ENCODE assay signal across 8 cellular contexts in genomic region chr15:65530318-65531111, GRCh38. TPM values are rescaled to one million over a fixed set of nuclear protein-coding genes. Genes with fewer than 3 reads are reported as not detected.
DNase-seq lines count a peak whose midpoint lies in the region; ATAC-seq and TF ChIP-seq lines count a peak whose summit lies in the region.

HACD3 (plus strand) TSS chr15:65530463; CDS start chr15:65530632, 169 bp downstream.

- peaks cover 5% of the 10 kb centered on the region for H3K36me3 Mint-ChIP-seq in nephron (ENCODE audit: low read depth)
- peaks cover 26% of the 10 kb centered on the region for H3K36me3 Mint-ChIP-seq in stimulated activated naive CD8-positive, alpha-beta T cell treated with anti-CD3 and anti-CD28 coated beads, Interleukin-15, Interleukin-2, amounts not matched to agents 100 ng/mL and 50 ng/mL, for 24 hours (ENCODE audit: low read depth)

- no peaks in the 10 kb centered on the region for H3K9me3 ChIP-seq in RWPE2 (ENCODE audit: severe bottlenecking)

- peaks cover 35% of the 10 kb centered on the region for H3K4me1 Mint-ChIP-seq in nephron
- H3K4me1 Mint-ChIP-seq in stimulated activated naive CD8-positive, alpha-beta T cell treated with anti-CD3 and anti-CD28 coated beads, Interleukin-15, Interleukin-2, amounts not matched to agents 100 ng/mL and 50 ng/mL, for 24 hours (ENCODE audit: low read depth), result peaks cover 39% of the 10 kb centered on the region

- H3K4me1 ChIP-seq in RWPE2 (ENCODE audit: insufficient read depth, poor library complexity, severe bottlenecking), result peaks cover 36% of the 10 kb centered on the region

- H3K27me3 ChIP-seq in RWPE2 (ENCODE audit: insufficient read depth, poor library complexity, severe bottlenecking), result no peaks in the 10 kb centered on the region

- DNase-seq in DMS79 (lab: John Stamatoyannopoulos, UW), result peak; percentile 46
- DNase-seq in LNCaP clone FGC (ENCODE audit: low read depth), result no peak
- DNase-seq in RWPE2 (ENCODE audit: low spot score), result peak; percentile 86
- DNase-seq in activated T-helper 9 cell treated with anti-CD3 and anti-CD28 coated beads, Interleukin-2, amount 50 U/mL, for 16 hours (ENCODE audit: low read depth), result peak; percentile 88
- peak; percentile 68 for DNase-seq in fibroblast of the aortic adventitia (ENCODE audit: low read depth)

- H3K9me3 Mint-ChIP-seq in nephron, result no peaks in the 10 kb centered on the region
- no peaks in the 10 kb centered on the region for H3K9me3 Mint-ChIP-seq in stimulated activated naive CD8-positive, alpha-beta T cell treated with anti-CD3 and anti-CD28 coated beads, Interleukin-15, Interleukin-2, amounts not matched to agents 100 ng/mL and 50 ng/mL, for 24 hours

- no peaks in the 10 kb centered on the region for H3K27me3 Mint-ChIP-seq in nephron (ENCODE audit: low read depth)
- no peaks in the 10 kb centered on the region for H3K27me3 Mint-ChIP-seq in stimulated activated naive CD8-positive, alpha-beta T cell treated with anti-CD3 and anti-CD28 coated beads, Interleukin-15, Interleukin-2, amounts not matched to agents 100 ng/mL and 50 ng/mL, for 24 hours

- H3K4me3 Mint-ChIP-seq in nephron, result peak within 1 kb of the TSS; percentile 89 to 96 (median 91)
- peak within 1 kb of the TSS; percentile 86 for H3K4me3 Mint-ChIP-seq in stimulated activated naive CD8-positive, alpha-beta T cell treated with anti-CD3 and anti-CD28 coated beads, Interleukin-15, Interleukin-2, amounts not matched to agents 100 ng/mL and 50 ng/mL, for 24 hours

- peaks cover 10% of the 10 kb centered on the region for H3K36me3 ChIP-seq in RWPE2 (ENCODE audit: low read depth)

- no peak for TF ChIP-seq CTCF in LNCaP clone FGC (IDR thresholded peaks at IDR 0.05; ENCODE audit: control insufficient read depth, extremely low read depth, insufficient read depth)
- no peak for TF ChIP-seq CTCF in RWPE2 (IDR thresholded peaks at IDR 0.05; ENCODE audit: poor library complexity, severe bottlenecking)
- no peak for TF ChIP-seq CTCF in fibroblast of the aortic adventitia (IDR thresholded peaks at IDR 0.05; ENCODE audit: insufficient read depth, low read length)
- TF ChIP-seq CTCF in nephron (IDR thresholded peaks at IDR 0.05; ENCODE audit: unreplicated experiment in 3 of 3), result no peak

- ATAC-seq in GM21786 (IDR thresholded peaks at IDR 0.05; ENCODE audit: unreplicated experiment) (peak; percentile 69), RWPE2 (ENCODE audit: low read depth) (peak; percentile 89)

- peak within 1 kb of the TSS; percentile 87 to 92 (median 89) for H3K27ac Mint-ChIP-seq in nephron
- H3K27ac Mint-ChIP-seq in stimulated activated naive CD8-positive, alpha-beta T cell treated with anti-CD3 and anti-CD28 coated beads, Interleukin-15, Interleukin-2, amounts not matched to agents 100 ng/mL and 50 ng/mL, for 24 hours, result peak within 1 kb of the TSS; percentile 87

- peak within 1 kb of the TSS; percentile 53 for H3K27ac ChIP-seq in RWPE2 (ENCODE audit: poor library complexity, severe bottlenecking)

- H3K4me3 ChIP-seq in LNCaP clone FGC (ENCODE audit: low read depth, low read length) (peak within 1 kb of the TSS; percentile 92), RWPE2 (ENCODE audit: severe bottlenecking) (peak within 1 kb of the TSS; percentile 86), fibroblast of the aortic adventitia (ENCODE audit: low read depth, low read length) (peak within 1 kb of the TSS; percentile 94)

RNA-seq across cellular contexts. Expression of gene HACD3, which starts in this region (rescaled TPM):
- total RNA-seq in fibroblast of the aortic adventitia (ENCODE audit: low replicate concordance), result 30.7 and 89.3 TPM in 2 replicates
